In genomic region chr7:142353147-142354058, GRCh38 we compare ENCODE assay signal across 25 cellular contexts.
A peak's percentile ranks its signal among the peaks of the same experiment; 100 is the strongest.
DNase-seq lines count a peak whose midpoint lies in the region; ATAC-seq and FAIRE-seq lines count a peak whose summit lies in the region.
"Had no signal": no experiment of that assay in that cellular context is flagged by ENCODE, and none has a peak within 500 bp of the region (broad histone marks: within the 10 kb centered on the region; RNA-seq: fewer than 3 reads in every experiment).

No MANE protein-coding gene starts in this region.

- H3K4me3 Mint-ChIP-seq in activated naive CD8-positive, alpha-beta T cell treated with anti-CD3 and anti-CD28 coated beads for 36 hours: peak overlapping the region; percentile 81
- H3K4me3 Mint-ChIP-seq: HFFc6, naive B cell, type B pancreatic cell had no signal

- H4K20me1 ChIP-seq in BLaER1: no peaks in the 10 kb centered on the region
- H4K20me1 ChIP-seq in BLaER1 treated with 17β-estradiol and CSF1 and Interleukin-3, amounts not matched to agents 10 nM and 100 nM: no peaks in the 10 kb centered on the region

- no peaks in the 10 kb centered on the region for H3K9me3 Mint-ChIP-seq in activated naive CD8-positive, alpha-beta T cell treated with anti-CD3 and anti-CD28 coated beads for 36 hours
- H3K9me3 Mint-ChIP-seq: HFFc6, type B pancreatic cell had no signal

- DNase-seq in OCI-M1 (lab: John Stamatoyannopoulos, UW) (peak; percentile 21), HTR-8/SVneo (ENCODE audit: insufficient read length, low spot score) (no peak), KG1 (lab: John Stamatoyannopoulos, UW) (no peak)
- no peak for DNase-seq in activated naive CD8-positive, alpha-beta T cell treated with anti-CD3 and anti-CD28 coated beads for 36 hours
- no peak for DNase-seq in NK-92 treated with Interleukin-12 subunit alpha and Interleukin-12 subunit beta, amount 100 ng/mL, for 24 hours (lab: John Stamatoyannopoulos, UW)
- DNase-seq: activated effector memory CD4-positive, alpha-beta T cell treated with Interleukin-2 at 50 U/mL for 16 hours; HFFc6; left lung; naive B cell; NCI-H1092 treated with DMSO at 0.1 percent for 48 hours; NCI-H2029; pancreas; PC-9; right cardiac atrium; SIG-M5; stimulated activated CD4-positive, alpha-beta T cell treated with anti-CD3 and anti-CD28 coated beads, Interleukin-12 subunit alpha, Interleukin-12 subunit beta, amount 100 ng/mL, for 4 hours had no signal

- FAIRE-seq in HTR-8/SVneo (lab: Jason Lieb, UNC): no peak
- FAIRE-seq: astrocyte, GM12892, pancreas had no signal

- no peak overlapping the region for H3K27ac ChIP-seq in BLaER1
- no peak overlapping the region for H3K27ac ChIP-seq in BLaER1 treated with 17β-estradiol and CSF1 and Interleukin-3, amounts not matched to agents 10 nM and 100 nM
- H3K27ac ChIP-seq: epithelial cell of prostate, hepatocyte, left lung, pancreas, PC-9, VCaP had no signal

- H3K4me1 ChIP-seq in BLaER1: peaks cover 31% of the 10 kb centered on the region
- H3K4me1 ChIP-seq in BLaER1 treated with 17β-estradiol and CSF1 and Interleukin-3, amounts not matched to agents 10 nM and 100 nM: peaks cover 0 to 37% (median 19%) of the 10 kb centered on the region in 10 experiments; a peak in 15 of 20 replicates
- H3K4me1 ChIP-seq: pancreas had no signal

- H3K9ac ChIP-seq in BLaER1: no peak overlapping the region
- no peak overlapping the region for H3K9ac ChIP-seq in BLaER1 treated with 17β-estradiol and CSF1 and Interleukin-3, amounts not matched to agents 10 nM and 100 nM

- H3K4me3 ChIP-seq in BLaER1: no peak overlapping the region
- no peak overlapping the region for H3K4me3 ChIP-seq in BLaER1 treated with 17β-estradiol and CSF1 and Interleukin-3, amounts not matched to agents 10 nM and 100 nM
- H3K4me3 ChIP-seq: hepatocyte, left lung, pancreas, PC-9 had no signal

- peaks cover 30% of the 10 kb centered on the region for H3K4me1 Mint-ChIP-seq in activated naive CD8-positive, alpha-beta T cell treated with anti-CD3 and anti-CD28 coated beads for 36 hours

- H3K4me2 ChIP-seq in BLaER1: peak overlapping the region; percentile 47; the same call in 1 of the 2 replicates
- H3K4me2 ChIP-seq in BLaER1 treated with 17β-estradiol and CSF1 and Interleukin-3, amounts not matched to agents 10 nM and 100 nM: peak overlapping the region in 8 of 11 experiments; percentile 20 to 56 (median 38); a peak in 10 of 22 replicates
- H3K4me2 ChIP-seq: hepatocyte, PC-9 had no signal

- no peaks in the 10 kb centered on the region for H3K9me3 ChIP-seq in BLaER1
- H3K9me3 ChIP-seq in BLaER1 treated with 17β-estradiol and CSF1 and Interleukin-3, amounts not matched to agents 10 nM and 100 nM (replicated peaks in 1 of 11): no peaks in the 10 kb centered on the region
- H3K9me3 ChIP-seq: left lung, pancreas had no signal

- no peaks in the 10 kb centered on the region for H3K36me3 ChIP-seq in BLaER1
- no peaks in the 10 kb centered on the region for H3K36me3 ChIP-seq in BLaER1 treated with 17β-estradiol and CSF1 and Interleukin-3, amounts not matched to agents 10 nM and 100 nM
- H3K36me3 ChIP-seq: left lung, pancreas had no signal

- no peak for ATAC-seq in GM21526 (IDR thresholded peaks at IDR 0.05; ENCODE audit: low FRiP score, unreplicated experiment)
- ATAC-seq: left lung, pancreas, right cardiac atrium had no signal

- no peaks in the 10 kb centered on the region for H3K27me3 Mint-ChIP-seq in activated naive CD8-positive, alpha-beta T cell treated with anti-CD3 and anti-CD28 coated beads for 36 hours

- H3K27me3 ChIP-seq in BLaER1: no peaks in the 10 kb centered on the region
- no peaks in the 10 kb centered on the region for H3K27me3 ChIP-seq in BLaER1 treated with 17β-estradiol and CSF1 and Interleukin-3, amounts not matched to agents 10 nM and 100 nM
- H3K27me3 ChIP-seq: pancreas had no signal

- peak overlapping the region; percentile 59 for H3K27ac Mint-ChIP-seq in activated naive CD8-positive, alpha-beta T cell treated with anti-CD3 and anti-CD28 coated beads for 36 hours
- H3K27ac Mint-ChIP-seq: HFFc6, type B pancreatic cell had no signal

- no peaks in the 10 kb centered on the region for H3K36me3 Mint-ChIP-seq in activated naive CD8-positive, alpha-beta T cell treated with anti-CD3 and anti-CD28 coated beads for 36 hours
- H3K36me3 Mint-ChIP-seq: naive B cell, type B pancreatic cell had no signal
